In the genomic region with DNA sequence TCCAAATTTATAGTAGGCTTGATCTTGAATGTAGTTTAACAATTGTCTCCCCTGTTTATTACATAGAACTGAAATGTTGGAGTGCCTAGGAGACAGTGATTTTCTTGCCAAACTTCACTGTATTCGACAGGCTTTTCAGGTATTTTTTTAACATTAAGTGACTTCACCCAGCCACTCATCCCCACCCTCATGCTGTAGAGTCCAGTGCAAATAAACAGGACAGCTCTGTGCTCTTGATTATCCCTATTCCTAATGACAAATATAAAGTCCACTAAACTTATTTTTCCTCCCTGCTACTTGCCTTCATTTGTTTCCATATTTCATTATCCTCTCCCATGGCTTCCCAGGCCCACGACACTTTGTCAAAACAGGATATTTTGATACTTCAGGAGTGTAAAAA, we compare ENCODE assay signal across 36 cellular contexts.
"Had no signal": no experiment of that assay in that cellular context is flagged by ENCODE, and none has a peak within 500 bp of the region (broad histone marks: within the 10 kb centered on the region; RNA-seq: fewer than 3 reads in every experiment).

No MANE protein-coding gene starts in this region.

- H3K4me3 ChIP-seq: PC-9 had no signal

- ATAC-seq: activated CD4-positive, alpha-beta T cell treated with anti-CD3 and anti-CD28 coated beads for 36 hours; activated CD4-positive, CD25-positive, alpha-beta regulatory T cell treated with anti-CD3 and anti-CD28 coated beads, Interleukin-2, amount 50 U/mL, for 24 hours; activated CD8-positive, alpha-beta T cell treated with anti-CD3 and anti-CD28 coated beads, Interleukin-2, amount 10 ng/mL, durations not matched to agents 7 days and 5 days; Right ventricle myocardium inferior; SK-N-SH treated with all-trans-retinoic acid at 6 μM for 48 hours; T-cell; T-helper 17 cell had no signal

- H3K27ac ChIP-seq: KMS-11, PC-9, RWPE1 had no signal

- FAIRE-seq: astrocyte, bronchial epithelial cell, TTC549 had no signal

- H3K4me2 ChIP-seq: KMS-11, PC-9 had no signal

- H3K27ac Mint-ChIP-seq: activated CD4-positive, alpha-beta T cell treated with anti-CD3 and anti-CD28 coated beads for 36 hours; activated CD4-positive, alpha-beta T cell treated with anti-CD3 and anti-CD28 coated beads, Interleukin-2, amount 10 ng/mL, durations not matched to agents 7 days and 5 days; activated CD8-positive, alpha-beta T cell treated with anti-CD3 and anti-CD28 coated beads, Interleukin-2, amount 10 ng/mL, durations not matched to agents 7 days and 5 days; activated naive CD4-positive, alpha-beta T cell treated with anti-CD3 and anti-CD28 coated beads, Interleukin-2, amount 50 U/mL, for 24 hours; activated naive CD8-positive, alpha-beta T cell treated with anti-CD3 and anti-CD28 coated beads, Interleukin-2, amount 10 ng/mL, durations not matched to agents 7 days and 5 days; activated T-cell treated with anti-CD3 and anti-CD28 coated beads, Interleukin-2, amount 50 U/mL, for 24 hours; activated T-helper 2 cell treated with anti-CD3 and anti-CD28 coated beads, Interferon-gamma antibody, Interleukin-2, Interleukin-4, amounts not matched to agents 10 μg/mL and 5 μg/mL and 100 μg/mL, durations not matched to agents 14 hours and 24 hours and 36 hours; brain; T-cell; T-helper 17 cell; WTC11 had no signal

- H2AFZ ChIP-seq: PC-9 had no signal

- H3K4me1 Mint-ChIP-seq: brain, WTC11 had no signal

- H3K4me3 Mint-ChIP-seq: activated CD4-positive, alpha-beta T cell treated with anti-CD3 and anti-CD28 coated beads for 36 hours; activated CD4-positive, alpha-beta T cell treated with anti-CD3 and anti-CD28 coated beads, Interleukin-2, amount 10 ng/mL, durations not matched to agents 7 days and 5 days; activated CD8-positive, alpha-beta T cell treated with anti-CD3 and anti-CD28 coated beads, Interleukin-2, amount 10 ng/mL, durations not matched to agents 7 days and 5 days; activated naive CD4-positive, alpha-beta T cell treated with anti-CD3 and anti-CD28 coated beads, Interleukin-2, amount 50 U/mL, for 24 hours; activated naive CD8-positive, alpha-beta T cell treated with anti-CD3 and anti-CD28 coated beads, Interleukin-2, amount 10 ng/mL, durations not matched to agents 7 days and 5 days; activated T-cell treated with anti-CD3 and anti-CD28 coated beads, Interleukin-2, amount 50 U/mL, for 24 hours; brain; T-cell; T-helper 17 cell; WTC11 had no signal

- H3K9ac ChIP-seq: KMS-11 had no signal

- DNase-seq: activated CD4-positive, alpha-beta T cell treated with anti-CD3 and anti-CD28 coated beads for 36 hours; activated CD4-positive, alpha-beta T cell treated with anti-CD3 and anti-CD28 coated beads, Interleukin-2, amount 10 ng/mL, durations not matched to agents 7 days and 5 days; activated CD4-positive, alpha-beta T cell treated with anti-CD3 and anti-CD28 coated beads, Interleukin-2, amount 50 U/mL, for 48 hours; activated CD8-positive, alpha-beta T cell treated with anti-CD3 and anti-CD28 coated beads, Interleukin-2, amount 10 ng/mL, durations not matched to agents 7 days and 5 days; activated gamma-delta T cell; activated naive CD4-positive, alpha-beta T cell treated with Interleukin-2 at 50 U/mL for 16 hours; activated naive CD8-positive, alpha-beta T cell treated with anti-CD3 and anti-CD28 coated beads, Interleukin-2, amount 10 ng/mL, durations not matched to agents 7 days and 5 days; activated T-cell treated with anti-CD3 and anti-CD28 coated beads, Interleukin-2, amount 50 U/mL, for 24 hours; amygdala; caudate nucleus; cerebellar nuclear complex; NCI-H1092 treated with DMSO at 0.1 percent for 48 hours; NCI-H1417; NCI-H146; NCI-H187; NCI-H2081 treated with DMSO at 0.1 percent for 48 hours; NCI-H345; NCI-H524 treated with DMSO at 0.1 percent for 48 hours; NK-92 treated with Interleukin-12 subunit alpha and Interleukin-12 subunit beta, amount 100 ng/mL, for 24 hours; PC-9; SIG-M5; T-cell; T-helper 17 cell; T1000 had no signal

- H3K27me3 Mint-ChIP-seq: activated CD4-positive, alpha-beta T cell treated with anti-CD3 and anti-CD28 coated beads for 36 hours; activated CD4-positive, alpha-beta T cell treated with anti-CD3 and anti-CD28 coated beads, Interleukin-2, amount 10 ng/mL, durations not matched to agents 7 days and 5 days; activated naive CD4-positive, alpha-beta T cell treated with anti-CD3 and anti-CD28 coated beads, Interleukin-2, amount 50 U/mL, for 24 hours; activated naive CD8-positive, alpha-beta T cell treated with anti-CD3 and anti-CD28 coated beads, Interleukin-2, amount 10 ng/mL, durations not matched to agents 7 days and 5 days; activated T-cell treated with anti-CD3 and anti-CD28 coated beads, Interleukin-2, amount 50 U/mL, for 24 hours; brain; T-cell; T-helper 17 cell had no signal
